In genomic region chr14:92563359-92563758, GRCh38 we compare ENCODE assay signal across 9 cellular contexts. TPM values are rescaled to one million over a fixed set of nuclear protein-coding genes. Genes with fewer than 3 reads are reported as not detected.
DNase-seq lines count a peak whose midpoint lies in the region; ATAC-seq and TF ChIP-seq lines count a peak whose summit lies in the region.
"Had no signal": no experiment of that assay in that cellular context is flagged by ENCODE, and none has a peak within 500 bp of the region (broad histone marks: within the 10 kb centered on the region; RNA-seq: fewer than 3 reads in every experiment).

No MANE protein-coding gene starts in this region.

- H3K4me3 ChIP-seq in skeletal muscle cell (ENCODE audit: low read depth, low read length) (no peak overlapping the region), aorta (ENCODE audit: low read length in 2 of 2) (no peak overlapping the region)
- H3K4me3 ChIP-seq: SK-N-MC had no signal

- H3K27ac ChIP-seq in aorta (ENCODE audit: low read depth in 1 of 2, low read length in 2 of 2), result no peak overlapping the region
- H3K27ac ChIP-seq: SK-N-MC had no signal

- WGBS in aorta, 2 donors, result 0 to 4% methylated on average over 1 of the region's 1 CpG

- H3K4me3 Mint-ChIP-seq in activated T-cell treated with anti-CD3 and anti-CD28 coated beads, Interleukin-2, amount 50 U/mL, for 4 hours, result no peak overlapping the region
- H3K4me3 Mint-ChIP-seq in activated naive CD8-positive, alpha-beta T cell treated with anti-CD3 and anti-CD28 coated beads for 36 hours, result no peak overlapping the region
- H3K4me3 Mint-ChIP-seq in WTC11, result no peak overlapping the region

- no peak for TF ChIP-seq CTCF in WTC11 (IDR thresholded peaks at IDR 0.05)

- peak overlapping the region; percentile 74 for H3K27ac Mint-ChIP-seq in activated naive CD8-positive, alpha-beta T cell treated with anti-CD3 and anti-CD28 coated beads for 36 hours
- H3K27ac Mint-ChIP-seq in WTC11, result no peak overlapping the region

- CTCF ChIA-PET in WTC11 (lab: Charles Lee), result no interaction called here

- no peaks in the 10 kb centered on the region for H3K9me3 ChIP-seq in aorta (ENCODE audit: control insufficient read depth, low read length)

- intact Hi-C loops in aorta (cut with DNase I), result no loop called here

- no peaks in the 10 kb centered on the region for H3K27me3 Mint-ChIP-seq in activated T-cell treated with anti-CD3 and anti-CD28 coated beads, Interleukin-2, amount 50 U/mL, for 4 hours (ENCODE audit: low read depth)
- no peaks in the 10 kb centered on the region for H3K27me3 Mint-ChIP-seq in activated naive CD8-positive, alpha-beta T cell treated with anti-CD3 and anti-CD28 coated beads for 36 hours
- no peaks in the 10 kb centered on the region; the same call in 1 of the 2 replicates for H3K27me3 Mint-ChIP-seq in WTC11 (ENCODE audit: low read depth)

- H3K36me3 Mint-ChIP-seq in activated T-cell treated with anti-CD3 and anti-CD28 coated beads, Interleukin-2, amount 50 U/mL, for 4 hours (ENCODE audit: insufficient read depth), result peaks cover 15% of the 10 kb centered on the region
- H3K36me3 Mint-ChIP-seq in activated naive CD8-positive, alpha-beta T cell treated with anti-CD3 and anti-CD28 coated beads for 36 hours, result peaks cover 75% of the 10 kb centered on the region
- peaks cover 9% of the 10 kb centered on the region; the same call in 1 of the 2 replicates for H3K36me3 Mint-ChIP-seq in WTC11

- H3K27me3 ChIP-seq in aorta (ENCODE audit: control insufficient read depth in 1 of 2, insufficient read depth in 2 of 2, low read length in 1 of 2), result no peaks in the 10 kb centered on the region

- peaks cover 0 to 3% of the 10 kb centered on the region in 2 donors for H3K4me1 ChIP-seq in aorta (ENCODE audit: control insufficient read depth in 1 of 2, insufficient read depth in 2 of 2, low read length in 2 of 2)

- peaks cover 0 to 2% of the 10 kb centered on the region in 2 donors for H3K36me3 ChIP-seq in aorta (ENCODE audit: control insufficient read depth in 1 of 2, insufficient read depth in 2 of 2, low read length in 1 of 2)

- no peak for DNase-seq in activated T-cell treated with anti-CD3 and anti-CD28 coated beads, Interleukin-2, amount 50 U/mL, for 4 hours
- no peak for DNase-seq in activated T-cell treated with anti-CD3 and anti-CD28 coated beads, Interleukin-2, amount 50 U/mL, for 48 hours
- DNase-seq in activated naive CD8-positive, alpha-beta T cell treated with anti-CD3 and anti-CD28 coated beads for 36 hours, result no peak
- DNase-seq in skeletal muscle cell (ENCODE audit: low read depth), result peak; percentile 27
- DNase-seq in dermis blood vessel endothelial cell, result no peak
- no peak for DNase-seq in aorta
- DNase-seq in WTC11 (ENCODE audit: low spot score), result no peak

- POLR2A ChIA-PET in WTC11 (lab: Charles Lee), result no interaction called here

- peak; percentile 88 to 93 for ATAC-seq in activated T-cell treated with anti-CD3 and anti-CD28 coated beads, Interleukin-2, amount 50 U/mL, for 4 hours
- ATAC-seq in HG03135 (IDR thresholded peaks at IDR 0.05; ENCODE audit: unreplicated experiment) (peak; percentile 72), aorta (ENCODE audit: low FRiP score) (no peak), WTC11 (no peak)

- H3K4me1 Mint-ChIP-seq in activated T-cell treated with anti-CD3 and anti-CD28 coated beads, Interleukin-2, amount 50 U/mL, for 4 hours (ENCODE audit: low read depth), result peaks cover 36% of the 10 kb centered on the region
- H3K4me1 Mint-ChIP-seq in activated naive CD8-positive, alpha-beta T cell treated with anti-CD3 and anti-CD28 coated beads for 36 hours, result peaks cover 67% of the 10 kb centered on the region
- H3K4me1 Mint-ChIP-seq in WTC11, result no peaks in the 10 kb centered on the region

- peaks cover 9% of the 10 kb centered on the region for H3K9me3 Mint-ChIP-seq in activated T-cell treated with anti-CD3 and anti-CD28 coated beads, Interleukin-2, amount 50 U/mL, for 4 hours
- peaks cover 15% of the 10 kb centered on the region for H3K9me3 Mint-ChIP-seq in activated naive CD8-positive, alpha-beta T cell treated with anti-CD3 and anti-CD28 coated beads for 36 hours
- H3K9me3 Mint-ChIP-seq in WTC11, result peaks cover 17% of the 10 kb centered on the region

TF ChIP-seq in WTC11, 78 proteins besides CTCF, POLR2A, EP300 and RAD21:
- TF ChIP-seq ZNF281 (CRISPR knock-in tag; IDR thresholded peaks at IDR 0.05) (no peak), PREB (CRISPR knock-in tag; IDR thresholded peaks at IDR 0.05; ENCODE audit: borderline replicate concordance) (no peak), ZMAT4 (CRISPR knock-in tag; IDR thresholded peaks at IDR 0.05) (no peak), SOX15 (CRISPR knock-in tag; IDR thresholded peaks at IDR 0.05) (no peak), TCF7 (CRISPR knock-in tag; IDR thresholded peaks at IDR 0.05; ENCODE audit: low read depth) (no peak)

RNA-seq across cellular contexts. Expression of gene RIN3, which starts 49.8 kb away (rescaled TPM):
- total RNA-seq in activated T-cell treated with anti-CD3 and anti-CD28 coated beads, Interleukin-2, amount 50 U/mL, for 4 hours, result 10 to 100 TPM; 14.2 to 24.3 (median 18.5) TPM
- total RNA-seq in activated naive CD8-positive, alpha-beta T cell treated with anti-CD3 and anti-CD28 coated beads for 36 hours, result 10 to 100 TPM; 59.2 to 59.6 TPM
- 7.7 and 11.1 TPM in 2 replicates for total RNA-seq in dermis blood vessel endothelial cell
- 10 to 100 TPM; 49.1 to 53.8 TPM for total RNA-seq in aorta
- polyA plus RNA-seq in aorta, result 10 to 100 TPM; 10.5 to 11.0 TPM
- total RNA-seq in WTC11 (2021), result 2.7 to 3.3 TPM (median 3.0 TPM) in 3 replicates

Comparison
In these comparisons a context has a peak if more than half of its experiments do, and no peak if none do; other contexts are left out.
1. ATAC-seq: peak in activated T-cell treated with anti-CD3 and anti-CD28 coated beads, Interleukin-2, amount 50 U/mL, for 4 hours (2 of 2) and HG03135 (single experiment); none in aorta (single experiment) and WTC11 (single experiment).